In the genomic region with DNA sequence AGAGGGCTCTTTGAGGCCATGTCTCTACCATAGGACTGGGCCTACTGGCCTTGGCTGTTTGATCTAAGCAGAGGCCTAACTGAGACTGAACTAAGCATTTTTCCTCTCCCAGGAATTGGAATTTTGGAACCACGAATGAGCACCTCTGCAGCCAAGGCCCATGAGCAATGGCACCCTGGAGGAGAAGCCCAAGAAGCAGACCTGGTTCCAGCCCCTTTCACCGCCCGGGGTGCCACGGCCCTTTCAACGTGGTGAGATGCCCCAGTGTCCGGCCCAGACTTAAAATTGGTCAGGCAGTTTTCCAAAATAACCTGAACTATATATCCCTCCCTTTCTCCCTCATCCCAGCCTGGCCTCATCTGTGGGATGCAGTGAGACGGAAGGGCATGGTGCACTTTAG, we compare ENCODE assay signal across 1 cellular context.
A peak's percentile ranks its signal among the peaks of the same experiment; 100 is the strongest.
TF ChIP-seq lines count a peak whose summit lies in the region.

No MANE protein-coding gene starts in this region.

TF ChIP-seq in GM12878, 131 proteins besides CTCF, POLR2A, EP300 and RAD21:
- TF ChIP-seq POLR2AphosphoS5 (IDR thresholded peaks at IDR 0.05; ENCODE audit: low read length): 0 out of 2 replicates have a peak, but pooled peaks have one; percentile 21
- TF ChIP-seq YBX1 (IDR thresholded peaks at IDR 0.05): no peak
- TF ChIP-seq, protein P1, sequence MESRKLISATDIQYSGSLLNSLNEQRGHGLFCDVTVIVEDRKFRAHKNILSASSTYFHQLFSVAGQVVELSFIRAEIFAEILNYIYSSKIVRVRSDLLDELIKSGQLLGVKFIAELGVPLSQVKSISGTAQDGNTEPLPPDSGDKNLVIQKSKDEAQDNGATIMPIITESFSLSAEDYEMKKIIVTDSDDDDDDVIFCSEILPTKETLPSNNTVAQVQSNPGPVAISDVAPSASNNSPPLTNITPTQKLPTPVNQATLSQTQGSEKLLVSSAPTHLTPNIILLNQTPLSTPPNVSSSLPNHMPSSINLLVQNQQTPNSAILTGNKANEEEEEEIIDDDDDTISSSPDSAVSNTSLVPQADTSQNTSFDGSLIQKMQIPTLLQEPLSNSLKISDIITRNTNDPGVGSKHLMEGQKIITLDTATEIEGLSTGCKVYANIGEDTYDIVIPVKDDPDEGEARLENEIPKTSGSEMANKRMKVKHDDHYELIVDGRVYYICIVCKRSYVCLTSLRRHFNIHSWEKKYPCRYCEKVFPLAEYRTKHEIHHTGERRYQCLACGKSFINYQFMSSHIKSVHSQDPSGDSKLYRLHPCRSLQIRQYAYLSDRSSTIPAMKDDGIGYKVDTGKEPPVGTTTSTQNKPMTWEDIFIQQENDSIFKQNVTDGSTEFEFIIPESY (IDR thresholded peaks at IDR 0.05): no peak
- TF ChIP-seq, protein P2, sequence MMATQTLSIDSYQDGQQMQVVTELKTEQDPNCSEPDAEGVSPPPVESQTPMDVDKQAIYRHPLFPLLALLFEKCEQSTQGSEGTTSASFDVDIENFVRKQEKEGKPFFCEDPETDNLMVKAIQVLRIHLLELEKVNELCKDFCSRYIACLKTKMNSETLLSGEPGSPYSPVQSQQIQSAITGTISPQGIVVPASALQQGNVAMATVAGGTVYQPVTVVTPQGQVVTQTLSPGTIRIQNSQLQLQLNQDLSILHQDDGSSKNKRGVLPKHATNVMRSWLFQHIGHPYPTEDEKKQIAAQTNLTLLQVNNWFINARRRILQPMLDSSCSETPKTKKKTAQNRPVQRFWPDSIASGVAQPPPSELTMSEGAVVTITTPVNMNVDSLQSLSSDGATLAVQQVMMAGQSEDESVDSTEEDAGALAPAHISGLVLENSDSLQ (IDR thresholded peaks at IDR 0.05): no peak
TF ChIP-seq in GM12878: peak in this region for 1.
